Comparison of ENCODE assay signal across 19 cellular contexts in genomic region chr15:33029247-33029646, GRCh38.
DNase-seq lines count a peak whose midpoint lies in the region; ATAC-seq and TF ChIP-seq lines count a peak whose summit lies in the region.
"Had no signal": no experiment of that assay in that cellular context is flagged by ENCODE, and none has a peak within 500 bp of the region (broad histone marks: within the 10 kb centered on the region; RNA-seq: fewer than 3 reads in every experiment).

No MANE protein-coding gene starts in this region.

- H3K36me3 Mint-ChIP-seq in progenitor cell of endocrine pancreas (ENCODE audit: insufficient read depth) = no peaks in the 10 kb centered on the region
- H3K36me3 Mint-ChIP-seq: WTC11 had no signal

- no peaks in the 10 kb centered on the region for H3K27me3 Mint-ChIP-seq in progenitor cell of endocrine pancreas
- H3K27me3 Mint-ChIP-seq: activated naive CD8-positive, alpha-beta T cell treated with anti-CD3 and anti-CD28 coated beads, Interleukin-2, amount 50 U/mL, for 24 hours had no signal

- H3K27ac Mint-ChIP-seq in progenitor cell of endocrine pancreas = no peak overlapping the region
- H3K27ac Mint-ChIP-seq: activated naive CD8-positive, alpha-beta T cell treated with anti-CD3 and anti-CD28 coated beads, Interleukin-2, amount 50 U/mL, for 24 hours; B cell; WTC11 had no signal

- no peaks in the 10 kb centered on the region for H3K36me3 ChIP-seq in muscle layer of duodenum (ENCODE audit: control insufficient read depth in 1 of 2, insufficient read depth in 2 of 2, low read length in 2 of 2)
- H3K36me3 ChIP-seq: heart right ventricle had no signal

- peaks cover 5% of the 10 kb centered on the region for H3K4me1 Mint-ChIP-seq in progenitor cell of endocrine pancreas (ENCODE audit: low read depth)
- H3K4me1 Mint-ChIP-seq: activated naive CD8-positive, alpha-beta T cell treated with anti-CD3 and anti-CD28 coated beads, Interleukin-2, amount 50 U/mL, for 24 hours; B cell had no signal

- H3K4me1 ChIP-seq in muscle layer of duodenum (ENCODE audit: control insufficient read depth in 1 of 2, insufficient read depth in 2 of 2, low read length in 2 of 2) = peaks cover 0 to 11% of the 10 kb centered on the region in 2 donors

- no peaks in the 10 kb centered on the region for H3K9me3 Mint-ChIP-seq in progenitor cell of endocrine pancreas (ENCODE audit: low read depth)
- H3K9me3 Mint-ChIP-seq: activated naive CD8-positive, alpha-beta T cell treated with anti-CD3 and anti-CD28 coated beads, Interleukin-2, amount 50 U/mL, for 24 hours had no signal

- TF ChIP-seq CTCF in AG10803 (conservative IDR thresholded peaks at IDR 0.05; ENCODE audit: low read length) = no peak
- TF ChIP-seq CTCF in progenitor cell of endocrine pancreas (IDR thresholded peaks at IDR 0.05; ENCODE audit: unreplicated experiment) = no peak

- DNase-seq in AG10803 (ENCODE audit: low read depth) = peak; percentile 59
- DNase-seq in GM03348 (ENCODE audit: low spot score) = peak; percentile 9
- peak; percentile 22 for DNase-seq in astrocyte of the hippocampus (ENCODE audit: low read depth, low spot score)
- DNase-seq in SK-N-DZ (ENCODE audit: low spot score) = no peak
- DNase-seq in progenitor cell of endocrine pancreas (ENCODE audit: low spot score, unreplicated experiment) = no peak
- DNase-seq: activated naive CD8-positive, alpha-beta T cell treated with anti-CD3 and anti-CD28 coated beads, Interleukin-2, amount 50 U/mL, for 24 hours; caudate nucleus; effector memory CD4-positive, alpha-beta T cell; GOT3; heart right ventricle; NCI-H1105 treated with DMSO at 0.1 percent for 48 hours; stimulated activated CD4-positive, alpha-beta T cell treated with anti-CD3 and anti-CD28 coated beads, Interleukin-2, amount 100 ng/mL, for 48 hours; T-helper 2 cell had no signal

- no peak for ATAC-seq in HG03439 (IDR thresholded peaks at IDR 0.05; ENCODE audit: unreplicated experiment)
- no peak for ATAC-seq in HG03432 (IDR thresholded peaks at IDR 0.05; ENCODE audit: unreplicated experiment)
- ATAC-seq: activated naive CD8-positive, alpha-beta T cell treated with anti-CD3 and anti-CD28 coated beads, Interleukin-2, amount 50 U/mL, for 24 hours; WTC11 had no signal

- H3K27me3 ChIP-seq in muscle layer of duodenum (ENCODE audit: low read depth, low read length) = no peaks in the 10 kb centered on the region
- H3K27me3 ChIP-seq: heart right ventricle had no signal

- no peak overlapping the region for H3K4me3 Mint-ChIP-seq in progenitor cell of endocrine pancreas (ENCODE audit: low read depth)
- H3K4me3 Mint-ChIP-seq: activated naive CD8-positive, alpha-beta T cell treated with anti-CD3 and anti-CD28 coated beads, Interleukin-2, amount 50 U/mL, for 24 hours; B cell; WTC11 had no signal

- no peak overlapping the region for H3K4me3 ChIP-seq in AG10803 (ENCODE audit: low read length)
- no peak overlapping the region for H3K4me3 ChIP-seq in muscle layer of duodenum (ENCODE audit: low read depth in 1 of 2, low read length in 2 of 2)
- H3K4me3 ChIP-seq: heart right ventricle had no signal

- H3K27ac ChIP-seq in muscle layer of duodenum (ENCODE audit: low read length) = peak overlapping the region; percentile 3
- H3K27ac ChIP-seq: heart right ventricle, KMS-11 had no signal

- no peaks in the 10 kb centered on the region for H3K9me3 ChIP-seq in muscle layer of duodenum (ENCODE audit: control insufficient read depth in 1 of 2, low read length in 2 of 2)
- H3K9me3 ChIP-seq: heart right ventricle had no signal

Comparison
In these comparisons a context has a peak if more than half of its experiments do, and no peak if none do; other contexts are left out.
1. DNase-seq: peak in AG10803 (single experiment), GM03348 (single experiment) and astrocyte of the hippocampus (single experiment); none in SK-N-DZ (single experiment) and progenitor cell of endocrine pancreas (single experiment).